21 cellular contexts compared by ENCODE assay signal in genomic region chr4:141009931-141010330, GRCh38.
DNase-seq lines count a peak whose midpoint lies in the region; ATAC-seq and TF ChIP-seq lines count a peak whose summit lies in the region.
"Had no signal": no experiment of that assay in that cellular context is flagged by ENCODE, and none has a peak within 500 bp of the region (broad histone marks: within the 10 kb centered on the region; RNA-seq: fewer than 3 reads in every experiment).

No MANE protein-coding gene starts in this region.

- no peak overlapping the region for H2AFZ ChIP-seq in neural cell (ENCODE audit: low read depth, low read length)

- peak; percentile 34 for TF ChIP-seq EP300 in neural cell (conservative IDR thresholded peaks at IDR 0.05; ENCODE audit: poor library complexity, severe bottlenecking)

- no peaks in the 10 kb centered on the region for H3F3A ChIP-seq in neural cell (ENCODE audit: insufficient read depth, low read length, poor library complexity, severe bottlenecking)

- H3K9ac ChIP-seq in neural cell (ENCODE audit: low read length) = no peak overlapping the region
- H3K9ac ChIP-seq: KMS-11 had no signal

- no peaks in the 10 kb centered on the region for H3K9me2 ChIP-seq in neural cell (ENCODE audit: insufficient read depth, low read length)

- no peak for TF ChIP-seq RAD21 in neural cell (conservative IDR thresholded peaks at IDR 0.05)

- H3K27me3 ChIP-seq in neural cell (ENCODE audit: insufficient read depth, low read depth, low read length) = no peaks in the 10 kb centered on the region

- no peak overlapping the region for H3K4me3 ChIP-seq in neural cell (ENCODE audit: low read length)

- H3K79me2 ChIP-seq in neural cell (replicated peaks; ENCODE audit: insufficient read depth, low read length) = no peaks in the 10 kb centered on the region

- no peaks in the 10 kb centered on the region for H3K9me3 ChIP-seq in neural cell (ENCODE audit: low read length)

- no peak for TF ChIP-seq CTCF in neural cell (IDR thresholded peaks at IDR 0.05; ENCODE audit: poor library complexity, severe bottlenecking)

- H3K27ac ChIP-seq in neural cell (ENCODE audit: low read length) = no peak overlapping the region
- H3K27ac ChIP-seq: HL-60, KMS-11, RWPE1 had no signal

- no peak for ATAC-seq in GM18519 (IDR thresholded peaks at IDR 0.05; ENCODE audit: low FRiP score, unreplicated experiment)
- ATAC-seq: HCT116, Panc1 had no signal

- DNase-seq in NCI-H1417 (lab: John Stamatoyannopoulos, UW) (peak in 2 of 3 experiments; percentile 47 to 69), NCI-H1417 treated with DMSO at 0.1 percent for 48 hours (lab: John Stamatoyannopoulos, UW) (no peak), NCI-H187 (lab: John Stamatoyannopoulos, UW) (peak; percentile 6 to 20), NCI-H345 treated with DMSO at 0.1 percent for 48 hours (lab: John Stamatoyannopoulos, UW; ENCODE audit: unreplicated experiment) (peak; percentile 72), hippocampal formation (lab: John Stamatoyannopoulos, UW) (no peak)
- DNase-seq: GF-D8, MM.1S, NCI-H1048, NCI-H1694, NCI-H2081 treated with DMSO at 0.1 percent for 48 hours, NCI-H2227 treated with DMSO at 0.1 percent for 48 hours, NCI-H510A treated with DMSO at 0.1 percent for 48 hours, SHP77, T-helper 1 cell had no signal

- H4K20me1 ChIP-seq in neural cell (ENCODE audit: insufficient read depth) = no peaks in the 10 kb centered on the region

- no peak overlapping the region for H3K4me2 ChIP-seq in neural cell (ENCODE audit: low read length)
- H3K4me2 ChIP-seq: KMS-11 had no signal

- no peaks in the 10 kb centered on the region for H3K36me3 ChIP-seq in neural cell (ENCODE audit: insufficient read depth, low read length)

TF ChIP-seq in neural cell, 6 proteins besides CTCF, POLR2A, EP300 and RAD21:
- TF ChIP-seq POLR2AphosphoS5 (IDR thresholded peaks at IDR 0.05) (peak; percentile 54), MXI1 (conservative IDR thresholded peaks at IDR 0.05; ENCODE audit: poor library complexity, severe bottlenecking) (no peak)

Comparison
In these comparisons a context has a peak if more than half of its experiments do, and no peak if none do; other contexts are left out.
1. DNase-seq: peak in NCI-H1417 (2 of 3), NCI-H187 (2 of 2) and NCI-H345 treated with DMSO at 0.1 percent for 48 hours (single experiment); none in NCI-H1417 treated with DMSO at 0.1 percent for 48 hours (single experiment) and hippocampal formation (0 of 2).